ENCODE assay signal across 24 cellular contexts in the genomic region with DNA sequence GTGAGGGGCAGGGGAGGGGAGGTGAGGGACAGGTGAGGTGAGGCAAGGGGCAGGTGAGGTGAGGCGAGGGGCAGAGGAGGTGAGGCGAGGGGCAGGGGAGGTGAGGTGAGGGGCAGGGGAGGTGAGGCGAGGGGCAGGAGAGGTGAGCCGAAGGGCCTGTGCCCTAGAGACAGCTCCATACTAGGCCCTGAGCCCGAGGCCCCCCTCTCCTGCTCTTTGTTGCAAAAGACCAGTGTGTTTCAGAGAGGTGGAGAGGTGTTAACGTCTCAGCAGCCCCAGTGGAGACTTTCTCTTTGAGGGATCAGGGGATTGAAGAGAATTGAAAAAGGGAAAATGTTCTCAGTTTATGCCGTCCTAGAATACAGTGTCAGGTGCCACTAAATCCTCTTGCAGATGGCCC. TPM values are rescaled to one million over a fixed set of nuclear protein-coding genes. Genes with fewer than 3 reads are reported as not detected.
DNase-seq lines count a peak whose midpoint lies in the region; ATAC-seq and TF ChIP-seq lines count a peak whose summit lies in the region.
"Had no signal": no experiment of that assay in that cellular context is flagged by ENCODE, and none has a peak within 500 bp of the region (broad histone marks: within the 10 kb centered on the region; RNA-seq: fewer than 3 reads in every experiment).

No MANE protein-coding gene starts in this region.

- no peaks in the 10 kb centered on the region for H3K36me3 Mint-ChIP-seq in chondrocyte (ENCODE audit: low read depth)
- H3K36me3 Mint-ChIP-seq in MCF 10A (ENCODE audit: insufficient read depth, unreplicated experiment) = no peaks in the 10 kb centered on the region
- H3K36me3 Mint-ChIP-seq: CD8-positive, alpha-beta T cell had no signal

- no TSS peak for BruUV-seq in MCF 10A (replicated peaks; lab: Mats Ljungman, UMichigan)

- no peaks in the 10 kb centered on the region for H3K9me3 Mint-ChIP-seq in chondrocyte (ENCODE audit: low read depth)
- H3K9me3 Mint-ChIP-seq in MCF 10A (ENCODE audit: unreplicated experiment) = no peaks in the 10 kb centered on the region
- H3K9me3 Mint-ChIP-seq: CD8-positive, alpha-beta T cell; H9; HFFc6 had no signal

- no peak overlapping the region for H3K27ac ChIP-seq in osteoblast (ENCODE audit: low read depth, low read length)
- H3K27ac ChIP-seq in upper lobe of left lung = no peak overlapping the region
- H3K27ac ChIP-seq: C4-2B, HL-60 had no signal

- TF ChIP-seq POLR2A in upper lobe of left lung (IDR thresholded peaks at IDR 0.05) = no peak

- CTCF ChIA-PET in MCF 10A (lab: Yijun Ruan, JAX) = interaction anchor here (0.6 kb wide), 1 partner anchor 50 kb away, joined by 4 read pairs; no protein-coding TSS in a partner anchor

- H4K20me1 ChIP-seq in osteoblast (ENCODE audit: insufficient read depth, low read length) = no peaks in the 10 kb centered on the region

- H2AFZ ChIP-seq in osteoblast (ENCODE audit: low read length) = no peak overlapping the region

- no peaks in the 10 kb centered on the region for H3K36me3 ChIP-seq in H7 (replicated peaks; ENCODE audit: control insufficient read depth, insufficient read depth, low read length)
- H3K36me3 ChIP-seq in osteoblast (ENCODE audit: insufficient read depth, low read length) = no peaks in the 10 kb centered on the region
- no peaks in the 10 kb centered on the region for H3K36me3 ChIP-seq in upper lobe of left lung

- H3K27me3 Mint-ChIP-seq in chondrocyte (ENCODE audit: low read depth) = no peaks in the 10 kb centered on the region
- no peaks in the 10 kb centered on the region for H3K27me3 Mint-ChIP-seq in MCF 10A (ENCODE audit: insufficient read depth, unreplicated experiment)

- intact Hi-C loops in MCF 10A (cut with micrococcal nuclease) = no loop called here

- no peaks in the 10 kb centered on the region for H3K79me2 ChIP-seq in osteoblast (ENCODE audit: insufficient read depth, low read length)

- TF ChIP-seq EP300 in upper lobe of left lung (IDR thresholded peaks at IDR 0.05) = no peak

- H3K4me3 ChIP-seq in H7 (ENCODE audit: insufficient read depth, low read depth, low read length) (no peak overlapping the region), osteoblast (ENCODE audit: insufficient read depth, low read length) (no peak overlapping the region), upper lobe of left lung (no peak overlapping the region)

- H3K4me2 ChIP-seq in osteoblast (ENCODE audit: insufficient read depth, low read length) = no peak overlapping the region

- H3K27me3 ChIP-seq in H7 (ENCODE audit: control insufficient read depth, insufficient read depth, low read length) (no peaks in the 10 kb centered on the region; the same call in 1 of the 2 replicates), osteoblast (ENCODE audit: insufficient read depth, low read length) (no peaks in the 10 kb centered on the region), upper lobe of left lung (no peaks in the 10 kb centered on the region)

- POLR2A ChIA-PET in MCF 10A (lab: Yijun Ruan, JAX) = interaction anchor here (0.7 kb wide), 1 partner anchor 58 kb away, joined by 4 read pairs; no protein-coding TSS in a partner anchor

- peaks cover 43% of the 10 kb centered on the region for H3K4me1 Mint-ChIP-seq in chondrocyte (ENCODE audit: low read depth)
- H3K4me1 Mint-ChIP-seq in MCF 10A (ENCODE audit: insufficient read depth, unreplicated experiment) = peaks cover 14% of the 10 kb centered on the region
- H3K4me1 Mint-ChIP-seq: B cell had no signal

- DNase-seq in H7 (peak; percentile 68), chondrocyte (ENCODE audit: low spot score) (no peak), osteoblast (ENCODE audit: insufficient read length, low spot score, missing footprints) (peak; percentile 63), upper lobe of left lung (no peak), MCF 10A (ENCODE audit: unreplicated experiment) (no peak), germinal center (ENCODE audit: low spot score) (no peak), NCI-H187 treated with DMSO at 0.1 percent for 48 hours (lab: John Stamatoyannopoulos, UW) (no peak)
- DNase-seq: Caco-2; CD8-positive, alpha-beta T cell; DND-41; H9; NCI-H1105; NCI-H1436 treated with DMSO at 0.1 percent for 48 hours; NCI-H1930; NCI-H446; NCI-H524 treated with DMSO at 0.1 percent for 48 hours; NCI-H774; PC-3; SK-N-SH; SW 1271 had no signal

- no peak for ATAC-seq in upper lobe of left lung (ENCODE audit: low FRiP score in 2 of 2)
- ATAC-seq: CD8-positive, alpha-beta T cell; PC-3 had no signal

- H3K27ac Mint-ChIP-seq in chondrocyte (ENCODE audit: unreplicated experiment) (peak overlapping the region; percentile 45), MCF 10A (ENCODE audit: low read depth, unreplicated experiment) (no peak overlapping the region)
- H3K27ac Mint-ChIP-seq: B cell; CD8-positive, alpha-beta T cell had no signal

- no peaks in the 10 kb centered on the region for H3K9me3 ChIP-seq in osteoblast (ENCODE audit: low read depth, low read length)
- no peaks in the 10 kb centered on the region for H3K9me3 ChIP-seq in upper lobe of left lung
- H3K9me3 ChIP-seq: Caco-2, SK-N-SH had no signal

- H3K4me3 Mint-ChIP-seq in chondrocyte (ENCODE audit: unreplicated experiment) (no peak overlapping the region), MCF 10A (ENCODE audit: unreplicated experiment) (no peak overlapping the region)
- H3K4me3 Mint-ChIP-seq: B cell; CD8-positive, alpha-beta T cell; H9 had no signal

- TF ChIP-seq CTCF in chondrocyte (IDR thresholded peaks at IDR 0.05) (no peak), osteoblast (IDR thresholded peaks at IDR 0.05; ENCODE audit: extremely low read depth, low read depth, low read length) (no peak), upper lobe of left lung (IDR thresholded peaks at IDR 0.05) (no peak), MCF 10A (IDR thresholded peaks at IDR 0.05; ENCODE audit: unreplicated experiment) (no peak)

- 64 to 65% methylated on average over 5 to 7 of the region's 7 CpGs for WGBS in upper lobe of left lung, 2 donors

- H3K4me1 ChIP-seq in osteoblast (ENCODE audit: insufficient read depth, low read length) (peaks cover 32% of the 10 kb centered on the region), upper lobe of left lung (peaks cover 18 to 21% (median 19%) of the 10 kb centered on the region in 4 donors)

RNA-seq across cellular contexts. Expression of gene EPHB2, which starts 44.2 kb away (rescaled TPM):
- total RNA-seq in H7 (2014; rRNA removed; shearing (Covaris generic)) = 12.3 and 14.8 TPM in 2 replicates
- total RNA-seq in chondrocyte (44.6 to 57.5 TPM (median 48.0 TPM) in 3 replicates), osteoblast (8.7 and 14.7 TPM in 2 replicates), upper lobe of left lung (1 to 10 TPM; 1.0 to 8.8 (median 5.6) TPM), MCF 10A (2022) (0.22 and 0.79 TPM in 2 replicates)
- total RNA-seq: CD8-positive, alpha-beta T cell had no signal

Comparison
In these comparisons a context has a peak if more than half of its experiments do, and no peak if none do; other contexts are left out.
1. DNase-seq: peak in H7 (single experiment) and osteoblast (single experiment); none in chondrocyte (single experiment), upper lobe of left lung (0 of 2), MCF 10A (single experiment), germinal center (single experiment) and NCI-H187 treated with DMSO at 0.1 percent for 48 hours (single experiment).